ENCODE assay signal across 8 cellular contexts in the genomic region with DNA sequence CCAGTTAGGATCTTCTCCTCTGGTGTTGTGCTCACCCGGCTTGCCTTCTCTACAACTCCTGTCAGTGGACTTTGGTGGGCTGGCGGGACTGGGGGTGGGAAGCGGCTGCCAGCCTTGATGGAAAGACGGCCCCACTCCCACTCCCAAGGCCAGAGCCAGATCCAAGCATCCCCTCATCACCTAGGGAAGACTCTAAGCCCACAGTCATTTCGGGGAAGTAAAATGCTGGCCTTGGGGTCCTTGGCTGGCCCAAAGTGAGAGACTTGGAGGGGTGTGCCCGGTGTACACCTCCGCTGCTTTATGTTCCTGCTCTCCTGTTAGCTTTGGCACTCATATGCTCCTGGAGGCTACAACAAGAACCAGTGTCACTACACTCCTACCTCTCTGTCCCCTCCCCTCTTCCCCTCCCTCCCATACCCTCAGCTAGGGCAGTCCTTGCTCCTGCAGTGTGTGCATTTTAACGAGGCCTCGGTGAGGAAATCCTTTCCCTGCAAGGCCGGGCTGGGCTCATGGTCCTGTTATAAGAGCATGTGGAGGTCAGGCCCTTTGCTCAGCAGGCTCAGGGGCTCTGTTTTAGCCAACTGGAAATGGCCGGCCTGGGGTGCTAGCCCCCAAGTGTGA. TPM values are rescaled to one million over a fixed set of nuclear protein-coding genes. Genes with fewer than 3 reads are reported as not detected.
DNase-seq lines count a peak whose midpoint lies in the region; ATAC-seq lines count a peak whose summit lies in the region.
"Had no signal": no experiment of that assay in that cellular context is flagged by ENCODE, and none has a peak within 500 bp of the region (broad histone marks: within the 10 kb centered on the region; RNA-seq: fewer than 3 reads in every experiment).

No MANE protein-coding gene starts in this region.

- ATAC-seq in effector memory CD8-positive, alpha-beta T cell (replicated peaks): no peak
- ATAC-seq in HG02759 (IDR thresholded peaks at IDR 0.05; ENCODE audit: unreplicated experiment): no peak
- ATAC-seq in GM21619 (IDR thresholded peaks at IDR 0.05; ENCODE audit: unreplicated experiment): no peak

- DNase-seq in ELF-1 (ENCODE audit: low read depth, low spot score): peak; percentile 27
- DNase-seq in LoVo (ENCODE audit: low spot score): peak; percentile 90
- DNase-seq in effector memory CD8-positive, alpha-beta T cell: no peak
- peak; percentile 86 for DNase-seq in renal cortical epithelial cell (ENCODE audit: low read depth)
- no peak for DNase-seq in DMS79 treated with DMSO at 0.1 percent for 48 hours (lab: John Stamatoyannopoulos, UW)
- DNase-seq: erythroblast had no signal

- H3K9me3 Mint-ChIP-seq in effector memory CD8-positive, alpha-beta T cell: no peaks in the 10 kb centered on the region

- H3K27ac Mint-ChIP-seq in effector memory CD8-positive, alpha-beta T cell: no peak overlapping the region

- H3K4me1 Mint-ChIP-seq in effector memory CD8-positive, alpha-beta T cell (ENCODE audit: low read depth in 2 of 2): peaks cover 12 to 23% of the 10 kb centered on the region in 2 donors

- peak overlapping the region; percentile 63 to 77 for H3K4me3 Mint-ChIP-seq in effector memory CD8-positive, alpha-beta T cell

- H3K36me3 Mint-ChIP-seq in effector memory CD8-positive, alpha-beta T cell (ENCODE audit: insufficient read depth): peaks cover 21% of the 10 kb centered on the region

- H3K27me3 Mint-ChIP-seq in effector memory CD8-positive, alpha-beta T cell: peaks cover 67 to 91% of the 10 kb centered on the region in 2 donors

RNA-seq across cellular contexts. Expression of gene HOXA10, which starts 1.0 kb away (rescaled TPM):
- total RNA-seq in renal cortical epithelial cell: 11.5 and 27.3 TPM in 2 replicates

RNA-seq across cellular contexts. Expression of gene HOXA9, which starts 9.8 kb away (rescaled TPM):
- 22.6 and 70.8 TPM in 2 replicates for total RNA-seq in renal cortical epithelial cell

RNA-seq across cellular contexts. Expression of gene HOXA11, which starts 9.9 kb away (rescaled TPM):
- total RNA-seq in renal cortical epithelial cell: 1.7 and 5.4 TPM in 2 replicates

RNA-seq across cellular contexts. Expression of gene HOXA7, which starts 18.6 kb away (rescaled TPM):
- total RNA-seq in renal cortical epithelial cell: 1.2 and 12.0 TPM in 2 replicates

RNA-seq across cellular contexts. Expression of gene HOXA3, which starts 22.7 kb away (rescaled TPM):
- 4.2 and 7.2 TPM in 2 replicates for total RNA-seq in renal cortical epithelial cell

Comparison
In these comparisons a context has a peak if more than half of its experiments do, and no peak if none do; other contexts are left out.
1. DNase-seq: peak in ELF-1 (single experiment), LoVo (single experiment) and renal cortical epithelial cell (single experiment); none in effector memory CD8-positive, alpha-beta T cell (0 of 3) and DMS79 treated with DMSO at 0.1 percent for 48 hours (single experiment).